2 cellular contexts compared by ENCODE assay signal in genomic region chr2:30453498-30453897, GRCh38.
TF ChIP-seq lines count a peak whose summit lies in the region.

No MANE protein-coding gene starts in this region.

TF ChIP-seq in HEK293, 187 proteins besides CTCF, POLR2A, EP300 and RAD21:
- no peak for TF ChIP-seq ZSCAN5A (tag by site-specific recombination; IDR thresholded peaks at IDR 0.05)
- no peak for TF ChIP-seq ZNF677 (tag by site-specific recombination; IDR thresholded peaks at IDR 0.05)
- TF ChIP-seq ZNF433 (tag by site-specific recombination; IDR thresholded peaks at IDR 0.05; ENCODE audit: low read depth) = no peak
- no peak for TF ChIP-seq ZNF610 (tag by site-specific recombination; IDR thresholded peaks at IDR 0.05; ENCODE audit: borderline replicate concordance)
- no peak for TF ChIP-seq ZNF391 (tag by site-specific recombination; IDR thresholded peaks at IDR 0.05; ENCODE audit: borderline replicate concordance, low read depth)
- TF ChIP-seq ZNF792 (tag by site-specific recombination; IDR thresholded peaks at IDR 0.05) = no peak
- TF ChIP-seq PRDM6 (tag by site-specific recombination; IDR thresholded peaks at IDR 0.05) = peak; percentile 44

TF ChIP-seq in HepG2, 621 proteins besides CTCF, POLR2A, EP300 and RAD21 (continued from another document and continues in another):
- no peak for TF ChIP-seq ZBTB49 (CRISPR knock-in tag; IDR thresholded peaks at IDR 0.05; ENCODE audit: borderline replicate concordance)
- TF ChIP-seq FOSL1 (CRISPR knock-in tag; IDR thresholded peaks at IDR 0.05; ENCODE audit: borderline replicate concordance) = no peak
- TF ChIP-seq RCOR2 (CRISPR knock-in tag; IDR thresholded peaks at IDR 0.05) = peak; percentile 21; the same call in 1 of the 2 replicates
- TF ChIP-seq ZNF724P (CRISPR knock-in tag; IDR thresholded peaks at IDR 0.05; ENCODE audit: borderline replicate concordance) = no peak
- no peak for TF ChIP-seq SOX6 (IDR thresholded peaks at IDR 0.05)
- peak; percentile 26; the same call in 1 of the 2 replicates for TF ChIP-seq SOX6 (CRISPR knock-in tag; IDR thresholded peaks at IDR 0.05)
- peak; percentile 88; the same call in 1 of the 2 replicates for TF ChIP-seq HMG20A (CRISPR knock-in tag; IDR thresholded peaks at IDR 0.05; ENCODE audit: borderline replicate concordance)
- TF ChIP-seq ATM (IDR thresholded peaks at IDR 0.05; ENCODE audit: borderline replicate concordance) = no peak
- TF ChIP-seq NR2F2 (IDR thresholded peaks at IDR 0.05; ENCODE audit: borderline replicate concordance, low read depth) = peak; percentile 21; the same call in 1 of the 2 replicates
- no peak for TF ChIP-seq ATF6 (CRISPR knock-in tag; conservative IDR thresholded peaks at IDR 0.05)
- 0 out of 2 replicates have a peak, but pooled peaks have one; percentile 13 for TF ChIP-seq FOXJ3 (CRISPR knock-in tag; IDR thresholded peaks at IDR 0.05; ENCODE audit: borderline replicate concordance)
- TF ChIP-seq ARID5B (CRISPR knock-in tag; IDR thresholded peaks at IDR 0.05) = peak; percentile 66
- no peak for TF ChIP-seq ATF1 (CRISPR knock-in tag; IDR thresholded peaks at IDR 0.05)
- TF ChIP-seq CEBPG (CRISPR knock-in tag; IDR thresholded peaks at IDR 0.05) = peak; percentile 63
- TF ChIP-seq SP5 (CRISPR knock-in tag; IDR thresholded peaks at IDR 0.05; ENCODE audit: borderline replicate concordance, low read depth) = no peak
- TF ChIP-seq NR2F1 (CRISPR knock-in tag; IDR thresholded peaks at IDR 0.05) = peak; percentile 32 to 50; a peak in 1 of 4 replicates
- TF ChIP-seq ZSCAN22 (CRISPR knock-in tag; IDR thresholded peaks at IDR 0.05) = no peak
- no peak for TF ChIP-seq TCF12 (IDR thresholded peaks at IDR 0.05)
- no peak for TF ChIP-seq TCF12 (CRISPR knock-in tag; IDR thresholded peaks at IDR 0.05)
- peak; percentile 61; the same call in 1 of the 2 replicates for TF ChIP-seq GATAD2A (CRISPR knock-in tag; IDR thresholded peaks at IDR 0.05)
- TF ChIP-seq SIN3B (IDR thresholded peaks at IDR 0.05; ENCODE audit: low read length) = no peak
- TF ChIP-seq FOXA3 (CRISPR knock-in tag; IDR thresholded peaks at IDR 0.05) = peak; percentile 84
- TF ChIP-seq KLF16 (CRISPR knock-in tag; IDR thresholded peaks at IDR 0.05) = no peak
- no peak for TF ChIP-seq FOXP1 (IDR thresholded peaks at IDR 0.05)
- TF ChIP-seq FOXP1 (CRISPR knock-in tag; IDR thresholded peaks at IDR 0.05) = peak; percentile 61
- no peak for TF ChIP-seq ZNF333 (CRISPR knock-in tag; IDR thresholded peaks at IDR 0.05; ENCODE audit: borderline replicate concordance)
- no peak for TF ChIP-seq ZNF530 (CRISPR knock-in tag; IDR thresholded peaks at IDR 0.05; ENCODE audit: low read depth)
- TF ChIP-seq FOXA1 (IDR thresholded peaks at IDR 0.05) = no peak
- TF ChIP-seq FOXA1 (CRISPR knock-in tag; IDR thresholded peaks at IDR 0.05) = peak; percentile 27; the same call in 1 of the 2 replicates
- TF ChIP-seq GFI1 (CRISPR knock-in tag; IDR thresholded peaks at IDR 0.05; ENCODE audit: borderline replicate concordance) = peak; percentile 98
- TF ChIP-seq STAG1 (CRISPR knock-in tag; IDR thresholded peaks at IDR 0.05) = no peak
- no peak for TF ChIP-seq ZNF407 (CRISPR knock-in tag; IDR thresholded peaks at IDR 0.05; ENCODE audit: not compliant biosample characterization)
- TF ChIP-seq ZNF567 (CRISPR knock-in tag; IDR thresholded peaks at IDR 0.05; ENCODE audit: borderline replicate concordance) = no peak
- peak in 1 of 2 experiments; percentile 83; a peak in 2 of 4 replicates for TF ChIP-seq ATF4 (CRISPR knock-in tag; IDR thresholded peaks at IDR 0.05)
- no peak for TF ChIP-seq ZBTB4 (CRISPR knock-in tag; IDR thresholded peaks at IDR 0.05; ENCODE audit: borderline replicate concordance)
- no peak for TF ChIP-seq ZNF326 (CRISPR knock-in tag; IDR thresholded peaks at IDR 0.05; ENCODE audit: borderline replicate concordance)
- peak; percentile 34; the same call in 1 of the 2 replicates for TF ChIP-seq RARA (CRISPR knock-in tag; IDR thresholded peaks at IDR 0.05)
